8 cellular contexts compared by ENCODE assay signal in genomic region chr4:180664766-180665368, GRCh38.
DNase-seq lines count a peak whose midpoint lies in the region; ATAC-seq and TF ChIP-seq lines count a peak whose summit lies in the region.
"Had no signal": no experiment of that assay in that cellular context is flagged by ENCODE, and none has a peak within 500 bp of the region (broad histone marks: within the 10 kb centered on the region; RNA-seq: fewer than 3 reads in every experiment).

No MANE protein-coding gene starts in this region.

- no peaks in the 10 kb centered on the region for H3K36me3 Mint-ChIP-seq in activated T-helper 1 cell treated with anti-CD3 and anti-CD28 coated beads, Interleukin-12 subunit alpha, Interleukin-12 subunit beta, Interleukin-2, Interleukin-4 antibody, amounts not matched to agents 30 ng/mL and 10 ng/mL and 1 ng/mL, durations not matched to agents 14 hours and 24 hours and 36 hours (ENCODE audit: low read depth)

- no peak overlapping the region for H3K27ac ChIP-seq in gastroesophageal sphincter
- H3K27ac ChIP-seq: skin epidermis had no signal

- no peaks in the 10 kb centered on the region for H3K4me1 Mint-ChIP-seq in activated T-helper 1 cell treated with anti-CD3 and anti-CD28 coated beads, Interleukin-12 subunit alpha, Interleukin-12 subunit beta, Interleukin-2, Interleukin-4 antibody, amounts not matched to agents 30 ng/mL and 10 ng/mL and 1 ng/mL, durations not matched to agents 14 hours and 24 hours and 36 hours (ENCODE audit: low read depth)

- H3K4me3 Mint-ChIP-seq in activated T-helper 1 cell treated with anti-CD3 and anti-CD28 coated beads, Interleukin-12 subunit alpha, Interleukin-12 subunit beta, Interleukin-2, Interleukin-4 antibody, amounts not matched to agents 30 ng/mL and 10 ng/mL and 1 ng/mL, durations not matched to agents 14 hours and 24 hours and 36 hours = no peak overlapping the region

- 7 to 8% methylated on average over 4 to 5 of the region's 5 CpGs for WGBS in gastroesophageal sphincter (ENCODE audit: low coverage in 1 of 2), 2 donors

- no peak overlapping the region for H3K4me3 ChIP-seq in NT2/D1 (ENCODE audit: insufficient read length, low read depth)
- H3K4me3 ChIP-seq in gastroesophageal sphincter = no peak overlapping the region
- H3K4me3 ChIP-seq: skin epidermis had no signal

- intact Hi-C loops in activated T-helper 1 cell treated with anti-CD3 and anti-CD28 coated beads, Interleukin-12 subunit alpha, Interleukin-12 subunit beta, Interleukin-2, Interleukin-4 antibody, amounts not matched to agents 30 ng/mL and 10 ng/mL and 1 ng/mL, durations not matched to agents 14 hours and 24 hours and 36 hours (cut with micrococcal nuclease) = loop anchor here (2.0 kb wide), 1 partner anchor 864 kb away; no protein-coding TSS in a partner anchor

- H3K9ac ChIP-seq in NT2/D1 (ENCODE audit: insufficient read length, low read depth) = no peak overlapping the region

- no peaks in the 10 kb centered on the region for H3K9me3 Mint-ChIP-seq in activated T-helper 1 cell treated with anti-CD3 and anti-CD28 coated beads, Interleukin-12 subunit alpha, Interleukin-12 subunit beta, Interleukin-2, Interleukin-4 antibody, amounts not matched to agents 30 ng/mL and 10 ng/mL and 1 ng/mL, durations not matched to agents 14 hours and 24 hours and 36 hours

- H3K4me1 ChIP-seq in NT2/D1 (ENCODE audit: insufficient read depth, insufficient read length) (no peaks in the 10 kb centered on the region), gastroesophageal sphincter (peaks cover 0 to 4% (median 0%) of the 10 kb centered on the region in 3 donors)

- peak; percentile 88 for ATAC-seq in GM21723 (IDR thresholded peaks at IDR 0.05; ENCODE audit: unreplicated experiment)
- peak; percentile 55 for ATAC-seq in gastroesophageal sphincter

- peak; percentile 75 for TF ChIP-seq CTCF in GM10266 (IDR thresholded peaks at IDR 0.05; ENCODE audit: control insufficient read depth, insufficient read depth, low read depth, missing control alignments)
- TF ChIP-seq CTCF in gastroesophageal sphincter (IDR thresholded peaks at IDR 0.05) = peak; percentile 41 to 81 (median 56)

- no peaks in the 10 kb centered on the region for H3K27me3 ChIP-seq in NT2/D1 (ENCODE audit: insufficient read depth, insufficient read length)
- peaks cover 6% of the 10 kb centered on the region for H3K27me3 ChIP-seq in gastroesophageal sphincter

- H3K27me3 Mint-ChIP-seq in activated T-helper 1 cell treated with anti-CD3 and anti-CD28 coated beads, Interleukin-12 subunit alpha, Interleukin-12 subunit beta, Interleukin-2, Interleukin-4 antibody, amounts not matched to agents 30 ng/mL and 10 ng/mL and 1 ng/mL, durations not matched to agents 14 hours and 24 hours and 36 hours (ENCODE audit: insufficient read depth) = no peaks in the 10 kb centered on the region

- DNase-seq in GM10266 (ENCODE audit: extremely low spot score) (peak; percentile 37), HuH-7.5 (ENCODE audit: low spot score) (peak; percentile 4), NT2/D1 (ENCODE audit: low read depth, low spot score) (peak; percentile 68), pons (ENCODE audit: low spot score) (peak; percentile 92)
- DNase-seq in activated T-helper 1 cell treated with anti-CD3 and anti-CD28 coated beads, Interleukin-12 subunit alpha, Interleukin-12 subunit beta, Interleukin-2, Interleukin-4 antibody, amounts not matched to agents 30 ng/mL and 10 ng/mL and 1 ng/mL, durations not matched to agents 14 hours and 24 hours and 36 hours (ENCODE audit: low spot score) = peak; percentile 19

- no peak for TF ChIP-seq EP300 in gastroesophageal sphincter (IDR thresholded peaks at IDR 0.05)

- no peaks in the 10 kb centered on the region for H3K9me3 ChIP-seq in NT2/D1 (ENCODE audit: insufficient read depth, low read length)
- H3K9me3 ChIP-seq in gastroesophageal sphincter = no peaks in the 10 kb centered on the region

- no peak for TF ChIP-seq POLR2A in gastroesophageal sphincter (IDR thresholded peaks at IDR 0.05)

- no peak overlapping the region for H3K27ac Mint-ChIP-seq in activated T-helper 1 cell treated with anti-CD3 and anti-CD28 coated beads, Interleukin-12 subunit alpha, Interleukin-12 subunit beta, Interleukin-2, Interleukin-4 antibody, amounts not matched to agents 30 ng/mL and 10 ng/mL and 1 ng/mL, durations not matched to agents 14 hours and 24 hours and 36 hours

- no peaks in the 10 kb centered on the region for H3K36me3 ChIP-seq in NT2/D1 (ENCODE audit: insufficient read depth, insufficient read length, low read length)
- no peaks in the 10 kb centered on the region for H3K36me3 ChIP-seq in gastroesophageal sphincter

Comparison
In these comparisons a context has a peak if more than half of its experiments do, and no peak if none do; other contexts are left out.
1. DNase-seq: peak in every context shown above with its lines; median percentile 92 in pons; 68 in NT2/D1; 37 in GM10266; 19 in activated T-helper 1 cell treated with anti-CD3 and anti-CD28 coated beads, Interleukin-12 subunit alpha, Interleukin-12 subunit beta, Interleukin-2, Interleukin-4 antibody, amounts not matched to agents 30 ng/mL and 10 ng/mL and 1 ng/mL, durations not matched to agents 14 hours and 24 hours and 36 hours; 4 in HuH-7.5.